8 cellular contexts compared by ENCODE assay signal in the genomic region with DNA sequence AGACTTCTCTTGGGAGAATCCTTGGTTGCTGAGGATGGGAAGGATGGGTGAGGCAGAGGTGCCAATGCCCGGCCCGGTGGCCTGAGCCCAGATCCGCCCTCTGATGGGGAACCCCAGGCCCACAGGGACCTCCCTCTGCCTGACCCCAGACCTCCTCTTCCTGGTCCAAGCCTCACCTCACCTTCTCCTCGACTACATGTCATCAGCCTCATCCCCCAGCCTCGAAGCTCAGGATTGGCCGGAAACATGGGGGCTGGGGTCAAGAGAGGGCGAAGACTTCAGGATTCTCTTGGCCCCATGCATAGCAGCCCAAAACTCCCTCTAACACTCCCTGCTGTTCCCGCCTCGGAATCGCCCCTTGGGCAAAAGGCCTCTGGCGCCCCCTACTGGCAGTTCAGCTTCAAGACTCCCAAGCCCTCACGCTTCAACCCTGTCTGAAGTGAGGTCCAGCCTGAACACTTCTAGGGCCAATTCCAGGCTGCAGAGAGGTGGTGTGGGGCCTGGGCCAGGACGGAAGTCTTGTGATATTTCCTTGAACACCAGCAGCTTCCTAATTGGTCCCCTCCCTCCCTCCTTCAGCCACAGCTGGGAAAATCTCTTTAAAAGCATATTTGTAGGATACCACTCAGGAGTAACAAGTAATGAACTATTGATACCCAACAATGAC. TPM values are rescaled to one million over a fixed set of nuclear protein-coding genes. Genes with fewer than 3 reads are reported as not detected.
DNase-seq lines count a peak whose midpoint lies in the region; ATAC-seq and TF ChIP-seq lines count a peak whose summit lies in the region.

No MANE protein-coding gene starts in this region.

- ATAC-seq in GM19452 (IDR thresholded peaks at IDR 0.05; ENCODE audit: unreplicated experiment): peak; percentile 53
- ATAC-seq in heart left ventricle: peak; percentile 86 to 95 (median 90)
- no peak for ATAC-seq in GM21515 (IDR thresholded peaks at IDR 0.05; ENCODE audit: unreplicated experiment)

- TF ChIP-seq CTCF in adrenal gland (IDR thresholded peaks at IDR 0.05): peak; percentile 97 to 99 (median 98)
- peak; percentile 91 to 100 (median 98) for TF ChIP-seq CTCF in heart left ventricle (IDR thresholded peaks at IDR 0.05)

- TF ChIP-seq POLR2A in adrenal gland (IDR thresholded peaks at IDR 0.05): no peak
- TF ChIP-seq POLR2A in heart left ventricle (IDR thresholded peaks at IDR 0.05): no peak

- WGBS in adrenal gland, 4 donors: 4 to 14% (median 6%) methylated on average over 8 to 13 of the region's 13 CpGs
- WGBS in heart left ventricle, 4 donors: 5 to 8% (median 8%) methylated on average over 12 to 13 of the region's 13 CpGs

- no peak overlapping the region for H3K27ac ChIP-seq in adrenal gland
- H3K27ac ChIP-seq in heart left ventricle: peak overlapping the region in 1 of 12 donors; percentile 63

- H3K9me3 ChIP-seq in adrenal gland (replicated peaks in 1 of 3) (no peaks in the 10 kb centered on the region), heart left ventricle (no peaks in the 10 kb centered on the region)

- in situ Hi-C loops in ACHN (cut with HindIII; ENCODE audit: low pct_ligation_motif_present, low pct_unique_long_range_greater_than_20kb, low sequenced_read_pairs): loop anchor here (10.0 kb wide), 1 partner anchor 81 kb away; no protein-coding TSS in a partner anchor

- intact Hi-C loops in adrenal gland (cut with DNase I): loop anchor here (5.0 kb wide), 3 partner anchors 108 to 163 kb away; a partner anchor contains a TSS
- intact Hi-C loops in heart left ventricle (cut with DNase I): loop anchor here (1.0 to 5.0 kb wide), 10 partner anchors 68 to 248 kb away; a partner anchor contains a TSS

- H3K4me1 ChIP-seq in adrenal gland (replicated peaks in 1 of 2): no peaks in the 10 kb centered on the region
- H3K4me1 ChIP-seq in heart left ventricle: peaks cover 0 to 31% (median 14%) of the 10 kb centered on the region in 12 donors

- DNase-seq in ACHN: peak; percentile 86
- DNase-seq in NCI-H1694 treated with DMSO at 0.1 percent for 48 hours (lab: John Stamatoyannopoulos, UW): peak; percentile 69
- peak; percentile 64 to 87 (median 83) for DNase-seq in T-helper 2 cell
- peak; percentile 82 to 94 (median 87) for DNase-seq in adrenal gland
- DNase-seq in heart left ventricle: peak; percentile 88 to 94 (median 89)
- peak; percentile 64 for DNase-seq in renal cortical epithelial cell (ENCODE audit: low read depth)

- H3K27me3 ChIP-seq in adrenal gland (no peaks in the 10 kb centered on the region), heart left ventricle (peaks cover 0 to 3% (median 0%) of the 10 kb centered on the region in 9 donors)

- H3K36me3 ChIP-seq in adrenal gland (replicated peaks in 1 of 2) (no peaks in the 10 kb centered on the region), heart left ventricle (no peaks in the 10 kb centered on the region)

- H3K4me3 ChIP-seq in adrenal gland (no peak overlapping the region), heart left ventricle (no peak overlapping the region)

RNA-seq across cellular contexts. Expression of a gene that starts 47.2 kb away (rescaled TPM):
- total RNA-seq in adrenal gland: 10 to 100 TPM in 7 of 8 donors, 1 to 10 TPM in 1; 8.3 to 25.4 (median 17.7) TPM
- 10 to 100 TPM in 2 of 3 donors, 1 to 10 TPM in 1; 3.0 to 40.2 (median 19.4) TPM for polyA plus RNA-seq in adrenal gland
- total RNA-seq in heart left ventricle: 10 to 100 TPM; 19.7 to 39.4 (median 25.3) TPM
- polyA plus RNA-seq in heart left ventricle: 10 to 100 TPM; 16.3 to 28.2 TPM
- 12.1 and 22.6 TPM in 2 replicates for total RNA-seq in renal cortical epithelial cell
